ENCODE assay signal across 8 cellular contexts in genomic region chr16:30775381-30776099, GRCh38. TPM values are rescaled to one million over a fixed set of nuclear protein-coding genes. Genes with fewer than 3 reads are reported as not detected.
DNase-seq lines count a peak whose midpoint lies in the region; ATAC-seq and TF ChIP-seq lines count a peak whose summit lies in the region.

No MANE protein-coding gene starts in this region.

- CTCF ChIA-PET in PC-9 (lab: Charles Lee) = interaction anchor here (0.9 kb wide), 1 partner anchor 166 kb away, joined by 4 read pairs; no protein-coding TSS in a partner anchor

- ATAC-seq in GM18498 (IDR thresholded peaks at IDR 0.05; ENCODE audit: unreplicated experiment) = peak; percentile 62
- peak; percentile 61 for ATAC-seq in HG03460 (IDR thresholded peaks at IDR 0.05; ENCODE audit: unreplicated experiment)
- ATAC-seq in naive thymus-derived CD8-positive, alpha-beta T cell = peak; percentile 85 to 86
- peak; percentile 81 for ATAC-seq in stimulated activated naive CD8-positive, alpha-beta T cell treated with anti-CD3 and anti-CD28 coated beads, Interleukin-15, amount 100 ng/mL, for 72 hours

- peak overlapping the region; percentile 79 for H2AFZ ChIP-seq in PC-9

- H3K4me3 ChIP-seq in PC-9 = peak overlapping the region; percentile 84
- peak overlapping the region; percentile 60 for H3K4me3 ChIP-seq in fibroblast of pulmonary artery (replicated peaks; ENCODE audit: low read depth, low read length)

- peaks cover 3% of the 10 kb centered on the region for H3K79me2 ChIP-seq in PC-9 (ENCODE audit: low read depth)

- peak overlapping the region; percentile 93 for H3K4me2 ChIP-seq in PC-9

- H3K36me3 Mint-ChIP-seq in activated T-helper 2 cell treated with anti-CD3 and anti-CD28 coated beads, Interferon-gamma antibody, Interleukin-2, Interleukin-4, amounts not matched to agents 10 μg/mL and 5 μg/mL and 100 μg/mL, durations not matched to agents 14 hours and 24 hours and 36 hours (ENCODE audit: low read depth) = peaks cover 42% of the 10 kb centered on the region
- peaks cover 0 to 36% (median 1%) of the 10 kb centered on the region in 3 donors for H3K36me3 Mint-ChIP-seq in naive thymus-derived CD8-positive, alpha-beta T cell

- BruUV-seq in PC-9 (replicated peaks; lab: Mats Ljungman, UMichigan) = no TSS peak

- H3K9me2 ChIP-seq in PC-9 (ENCODE audit: insufficient read depth) = no peaks in the 10 kb centered on the region

- no peaks in the 10 kb centered on the region for H3K9me3 ChIP-seq in PC-9 (ENCODE audit: insufficient read depth, low read depth)

- peak overlapping the region; percentile 73 for H3K27ac ChIP-seq in PC-9

- intact Hi-C loops in PC-9 (cut with micrococcal nuclease; ENCODE audit: unreplicated experiment) = loop anchor here (5.0 kb wide), 2 partner anchors 33 to 37 kb away; a partner anchor contains a TSS
- intact Hi-C loops in activated T-helper 2 cell treated with anti-CD3 and anti-CD28 coated beads, Interferon-gamma antibody, Interleukin-2, Interleukin-4, amounts not matched to agents 10 μg/mL and 5 μg/mL and 100 μg/mL, durations not matched to agents 14 hours and 24 hours and 36 hours (cut with micrococcal nuclease) = loop anchor here (1.0 kb wide), 1 partner anchor 39 kb away; no protein-coding TSS in a partner anchor

- H3F3A ChIP-seq in PC-9 (ENCODE audit: insufficient read depth, low read depth) = peaks cover 44% of the 10 kb centered on the region; the same call in 1 of the 2 replicates

- H3K4me1 ChIP-seq in PC-9 (replicated peaks; ENCODE audit: insufficient read depth) = peaks cover 8% of the 10 kb centered on the region; the same call in 1 of the 2 replicates

- H3K27me3 ChIP-seq in PC-9 (ENCODE audit: insufficient read depth, low read depth) = no peaks in the 10 kb centered on the region

- peaks cover 9% of the 10 kb centered on the region; the same call in 1 of the 2 replicates for H3K36me3 ChIP-seq in PC-9 (ENCODE audit: low read depth)

- H3K27me3 Mint-ChIP-seq in activated T-helper 2 cell treated with anti-CD3 and anti-CD28 coated beads, Interferon-gamma antibody, Interleukin-2, Interleukin-4, amounts not matched to agents 10 μg/mL and 5 μg/mL and 100 μg/mL, durations not matched to agents 14 hours and 24 hours and 36 hours (ENCODE audit: low read depth) = no peaks in the 10 kb centered on the region
- peaks cover 0 to 5% (median 2%) of the 10 kb centered on the region in 5 donors for H3K27me3 Mint-ChIP-seq in naive thymus-derived CD8-positive, alpha-beta T cell
- H3K27me3 Mint-ChIP-seq in stimulated activated naive CD8-positive, alpha-beta T cell treated with anti-CD3 and anti-CD28 coated beads, Interleukin-15, amount 100 ng/mL, for 72 hours = no peaks in the 10 kb centered on the region

- DNase-seq in 8988T = peak; percentile 89
- DNase-seq in PC-9 = peak; percentile 71 to 79
- DNase-seq in activated T-helper 2 cell treated with anti-CD3 and anti-CD28 coated beads, Interferon-gamma antibody, Interleukin-2, Interleukin-4, amounts not matched to agents 10 μg/mL and 5 μg/mL and 100 μg/mL, durations not matched to agents 14 hours and 24 hours and 36 hours (ENCODE audit: low spot score) = peak; percentile 54
- peak; percentile 81 for DNase-seq in fibroblast of pulmonary artery (ENCODE audit: low read depth)
- DNase-seq in naive thymus-derived CD8-positive, alpha-beta T cell = peak; percentile 26 to 72 (median 50)
- DNase-seq in stimulated activated naive CD8-positive, alpha-beta T cell treated with anti-CD3 and anti-CD28 coated beads, Interleukin-15, amount 100 ng/mL, for 72 hours = peak; percentile 64 to 72

- H3K27ac Mint-ChIP-seq in activated T-helper 2 cell treated with anti-CD3 and anti-CD28 coated beads, Interferon-gamma antibody, Interleukin-2, Interleukin-4, amounts not matched to agents 10 μg/mL and 5 μg/mL and 100 μg/mL, durations not matched to agents 14 hours and 24 hours and 36 hours = peak overlapping the region; percentile 94
- peak overlapping the region in 9 of 10 donors; percentile 16 to 90 (median 69) for H3K27ac Mint-ChIP-seq in naive thymus-derived CD8-positive, alpha-beta T cell
- peak overlapping the region; percentile 73 to 97 for H3K27ac Mint-ChIP-seq in stimulated activated naive CD8-positive, alpha-beta T cell treated with anti-CD3 and anti-CD28 coated beads, Interleukin-15, amount 100 ng/mL, for 72 hours

- no peaks in the 10 kb centered on the region for H3K9me3 Mint-ChIP-seq in activated T-helper 2 cell treated with anti-CD3 and anti-CD28 coated beads, Interferon-gamma antibody, Interleukin-2, Interleukin-4, amounts not matched to agents 10 μg/mL and 5 μg/mL and 100 μg/mL, durations not matched to agents 14 hours and 24 hours and 36 hours
- no peaks in the 10 kb centered on the region for H3K9me3 Mint-ChIP-seq in naive thymus-derived CD8-positive, alpha-beta T cell
- no peaks in the 10 kb centered on the region for H3K9me3 Mint-ChIP-seq in stimulated activated naive CD8-positive, alpha-beta T cell treated with anti-CD3 and anti-CD28 coated beads, Interleukin-15, amount 100 ng/mL, for 72 hours

- peaks cover 12% of the 10 kb centered on the region for H3K4me1 Mint-ChIP-seq in activated T-helper 2 cell treated with anti-CD3 and anti-CD28 coated beads, Interferon-gamma antibody, Interleukin-2, Interleukin-4, amounts not matched to agents 10 μg/mL and 5 μg/mL and 100 μg/mL, durations not matched to agents 14 hours and 24 hours and 36 hours (ENCODE audit: low read depth)
- peaks cover 23 to 32% (median 28%) of the 10 kb centered on the region in 4 donors for H3K4me1 Mint-ChIP-seq in naive thymus-derived CD8-positive, alpha-beta T cell
- peaks cover 58% of the 10 kb centered on the region for H3K4me1 Mint-ChIP-seq in stimulated activated naive CD8-positive, alpha-beta T cell treated with anti-CD3 and anti-CD28 coated beads, Interleukin-15, amount 100 ng/mL, for 72 hours

- 0 out of 2 replicates have a peak, but pooled peaks cover 3% of the 10 kb centered on the region for H4K20me1 ChIP-seq in PC-9 (ENCODE audit: insufficient read depth)

- POLR2A ChIA-PET in PC-9 (lab: Charles Lee; ENCODE audit: unreplicated experiment) = interaction anchor here (0.6 to 1.5 kb wide), 5 partner anchors 27 to 662 kb away, joined by 4 to 6 read pairs (median 4); partner anchors contain the start of gene PHKG2
- POLR2A ChIA-PET in naive thymus-derived CD8-positive, alpha-beta T cell (lab: Charles Lee) = interaction anchor here (0.5 to 1.4 kb wide), 6 partner anchors 13 to 724 kb away, joined by 3 to 8 read pairs (median 4); partner anchors contain the start of gene PHKG2

- H3K4me3 Mint-ChIP-seq in activated T-helper 2 cell treated with anti-CD3 and anti-CD28 coated beads, Interferon-gamma antibody, Interleukin-2, Interleukin-4, amounts not matched to agents 10 μg/mL and 5 μg/mL and 100 μg/mL, durations not matched to agents 14 hours and 24 hours and 36 hours (ENCODE audit: low read depth) = peak overlapping the region; percentile 93
- H3K4me3 Mint-ChIP-seq in naive thymus-derived CD8-positive, alpha-beta T cell = peak overlapping the region; percentile 84 to 96 (median 92)
- peak overlapping the region; percentile 87 to 91 for H3K4me3 Mint-ChIP-seq in stimulated activated naive CD8-positive, alpha-beta T cell treated with anti-CD3 and anti-CD28 coated beads, Interleukin-15, amount 100 ng/mL, for 72 hours

- TF ChIP-seq CTCF in PC-9 (conservative IDR thresholded peaks at IDR 0.05) (no peak; the same call in 1 of the 2 replicates), fibroblast of pulmonary artery (IDR thresholded peaks at IDR 0.05; ENCODE audit: low read length, missing control alignments) (no peak)

RNA-seq across cellular contexts. Expression of gene ZNF629, which starts 11.5 kb away (rescaled TPM):
- 21.7 and 25.6 TPM in 2 replicates for total RNA-seq in PC-9 (2021)
- total RNA-seq in activated T-helper 2 cell treated with anti-CD3 and anti-CD28 coated beads, Interferon-gamma antibody, Interleukin-2, Interleukin-4, amounts not matched to agents 10 μg/mL and 5 μg/mL and 100 μg/mL, durations not matched to agents 14 hours and 24 hours and 36 hours = 0.78 and 0.82 TPM in 2 replicates
- 1 to 10 TPM; 9.3 to 10.0 TPM for total RNA-seq in naive thymus-derived CD8-positive, alpha-beta T cell
- 1 to 10 TPM in 1 of 3 donors, under 1 TPM in 2; 0.17 to 2.5 (median 0.91) TPM for polyA plus RNA-seq in naive thymus-derived CD8-positive, alpha-beta T cell

RNA-seq across cellular contexts. Expression of gene RNF40, which starts 13.4 kb away (rescaled TPM):
- 149 and 178 TPM in 2 replicates for total RNA-seq in PC-9 (2021)
- total RNA-seq in activated T-helper 2 cell treated with anti-CD3 and anti-CD28 coated beads, Interferon-gamma antibody, Interleukin-2, Interleukin-4, amounts not matched to agents 10 μg/mL and 5 μg/mL and 100 μg/mL, durations not matched to agents 14 hours and 24 hours and 36 hours = 83.8 and 91.6 TPM in 2 replicates
- total RNA-seq in naive thymus-derived CD8-positive, alpha-beta T cell = 100 to 1,000 TPM; 112 to 114 TPM
- 10 to 100 TPM; 24.4 to 52.4 (median 27.2) TPM for polyA plus RNA-seq in naive thymus-derived CD8-positive, alpha-beta T cell

RNA-seq across cellular contexts. Expression of gene CFAP119, which starts 13.7 kb away (rescaled TPM):
- total RNA-seq in PC-9 (2021) = 17.9 and 19.9 TPM in 2 replicates
- 2.3 and 2.8 TPM in 2 replicates for total RNA-seq in activated T-helper 2 cell treated with anti-CD3 and anti-CD28 coated beads, Interferon-gamma antibody, Interleukin-2, Interleukin-4, amounts not matched to agents 10 μg/mL and 5 μg/mL and 100 μg/mL, durations not matched to agents 14 hours and 24 hours and 36 hours
- 1 to 10 TPM; 2.0 to 4.1 TPM for total RNA-seq in naive thymus-derived CD8-positive, alpha-beta T cell
- polyA plus RNA-seq in naive thymus-derived CD8-positive, alpha-beta T cell = under 1 TPM; 0.11 to 0.38 (median 0.31) TPM

RNA-seq across cellular contexts. Expression of gene PHKG2, which starts 27.3 kb away (rescaled TPM):
- total RNA-seq in PC-9 (2021) = 66.1 and 67.3 TPM in 2 replicates
- 38.1 and 41.6 TPM in 2 replicates for total RNA-seq in activated T-helper 2 cell treated with anti-CD3 and anti-CD28 coated beads, Interferon-gamma antibody, Interleukin-2, Interleukin-4, amounts not matched to agents 10 μg/mL and 5 μg/mL and 100 μg/mL, durations not matched to agents 14 hours and 24 hours and 36 hours
- total RNA-seq in naive thymus-derived CD8-positive, alpha-beta T cell = 10 to 100 TPM; 50.2 to 53.7 TPM
- polyA plus RNA-seq in naive thymus-derived CD8-positive, alpha-beta T cell = 10 to 100 TPM; 39.7 to 43.1 (median 40.6) TPM

Comparison
In these comparisons a context has a peak if more than half of its experiments do, and no peak if none do; other contexts are left out.
1. Peak in every context shown above with its lines: DNase-seq, ATAC-seq, H3K4me3 ChIP-seq and H3K27ac ChIP-seq.